Comparison of ENCODE assay signal across 12 cellular contexts in genomic region chr22:28981818-28982499, GRCh38.
DNase-seq lines count a peak whose midpoint lies in the region; ATAC-seq and TF ChIP-seq lines count a peak whose summit lies in the region.
"Had no signal": no experiment of that assay in that cellular context is flagged by ENCODE, and none has a peak within 500 bp of the region (broad histone marks: within the 10 kb centered on the region; RNA-seq: fewer than 3 reads in every experiment).

No MANE protein-coding gene starts in this region.

- TF ChIP-seq POLR2A in vagina (IDR thresholded peaks at IDR 0.05) = no peak

- no TSS peak for BruUV-seq in Caco-2 (replicated peaks; lab: Mats Ljungman, UMichigan)

- H2AFZ ChIP-seq in neural progenitor cell (replicated peaks) = no peak overlapping the region
- H2AFZ ChIP-seq: GM23248 had no signal

- H3K9me3 ChIP-seq in Caco-2 (no peaks in the 10 kb centered on the region), neural progenitor cell (ENCODE audit: low read depth) (no peaks in the 10 kb centered on the region), vagina (no peaks in the 10 kb centered on the region)
- H3K9me3 ChIP-seq: SJSA1 had no signal

- H3K36me3 ChIP-seq in Caco-2 (ENCODE audit: control insufficient read depth, insufficient read depth, low read length) (peaks cover under 1% of the 10 kb centered on the region; the same call in 1 of the 2 replicates), neural progenitor cell (no peaks in the 10 kb centered on the region), vagina (no peaks in the 10 kb centered on the region)
- H3K36me3 ChIP-seq: SJSA1 had no signal

- ATAC-seq in GM21447 (IDR thresholded peaks at IDR 0.05; ENCODE audit: unreplicated experiment) = no peak

- H3K4me1 ChIP-seq in Caco-2 (peaks cover 99% of the 10 kb centered on the region), neural progenitor cell (peaks cover 47% of the 10 kb centered on the region), vagina (peaks cover 50% of the 10 kb centered on the region)

- no peaks in the 10 kb centered on the region for H3K27me3 Mint-ChIP-seq in Caco-2 (ENCODE audit: insufficient read depth, unreplicated experiment)
- peaks cover 4% of the 10 kb centered on the region for H3K27me3 Mint-ChIP-seq in brain
- peaks cover 5% of the 10 kb centered on the region for H3K27me3 Mint-ChIP-seq in neural progenitor cell (ENCODE audit: insufficient read depth, low read depth)

- H3K4me3 ChIP-seq in Caco-2 (ENCODE audit: low read depth, low read length) (no peak overlapping the region), neural progenitor cell (no peak overlapping the region), vagina (no peak overlapping the region)
- H3K4me3 ChIP-seq: GM23248, SJSA1 had no signal

- H3K9ac ChIP-seq in neural progenitor cell = no peak overlapping the region
- H3K9ac ChIP-seq: GM23248 had no signal

- H3K27ac Mint-ChIP-seq in Caco-2 (ENCODE audit: unreplicated experiment) (peak overlapping the region; percentile 49), brain (peak overlapping the region in 3 of 5 experiments; percentile 47 to 88 (median 69)), neural progenitor cell (peak overlapping the region; percentile 58)
- H3K27ac Mint-ChIP-seq: CD4-positive, CD25-positive, alpha-beta regulatory T cell had no signal

- TF ChIP-seq CTCF in Caco-2 (IDR thresholded peaks at IDR 0.05; ENCODE audit: insufficient read depth in 1 of 2, low read depth in 1 of 2, low read length in 1 of 2, severe bottlenecking in 1 of 2, unreplicated experiment in 1 of 2) (no peak), brain (conservative IDR thresholded peaks at IDR 0.05) (no peak), neural progenitor cell (IDR thresholded peaks at IDR 0.05) (no peak), vagina (IDR thresholded peaks at IDR 0.05) (no peak)

- CTCF ChIA-PET in Caco-2 (lab: Charles Lee) = interaction anchor here (1.8 kb wide), 1 partner anchor 96 kb away, joined by 4 read pairs; no protein-coding TSS in a partner anchor

- H3K4me3 Mint-ChIP-seq in Caco-2 (ENCODE audit: unreplicated experiment) (peak overlapping the region; percentile 59), brain (no peak overlapping the region), neural progenitor cell (peak overlapping the region; percentile 8)
- H3K4me3 Mint-ChIP-seq: CD4-positive, CD25-positive, alpha-beta regulatory T cell had no signal

- H3K4me2 ChIP-seq in neural progenitor cell = no peak overlapping the region

- peaks cover 39% of the 10 kb centered on the region for H4K20me1 ChIP-seq in neural progenitor cell (ENCODE audit: low read depth)

- H3K79me2 ChIP-seq in neural progenitor cell (ENCODE audit: low read depth) = peaks cover 70% of the 10 kb centered on the region

- intact Hi-C loops in Caco-2 (cut with micrococcal nuclease; ENCODE audit: unreplicated experiment) = no loop called here
- intact Hi-C loops in vagina (cut with DNase I) = no loop called here

- peaks cover 15% of the 10 kb centered on the region for H3K9me3 Mint-ChIP-seq in Caco-2 (ENCODE audit: unreplicated experiment)
- H3K9me3 Mint-ChIP-seq in brain = peaks cover 0 to 12% (median 5%) of the 10 kb centered on the region in 5 experiments
- peaks cover 20% of the 10 kb centered on the region for H3K9me3 Mint-ChIP-seq in neural progenitor cell

- peaks cover 38% of the 10 kb centered on the region for H3K36me3 Mint-ChIP-seq in Caco-2 (ENCODE audit: insufficient read depth, unreplicated experiment)
- H3K36me3 Mint-ChIP-seq in brain = peaks cover 22% of the 10 kb centered on the region
- peaks cover 37% of the 10 kb centered on the region for H3K36me3 Mint-ChIP-seq in neural progenitor cell

- H3K27me3 ChIP-seq in Caco-2 (replicated peaks; ENCODE audit: control insufficient read depth, insufficient read depth, low read length) (no peaks in the 10 kb centered on the region), neural progenitor cell (no peaks in the 10 kb centered on the region), vagina (no peaks in the 10 kb centered on the region)
- H3K27me3 ChIP-seq: SJSA1 had no signal

- DNase-seq in Caco-2 (peak; percentile 41 to 69), left kidney (ENCODE audit: low read depth, low spot score) (peak; percentile 58), neural progenitor cell (ENCODE audit: low spot score) (no peak), NCI-H526 treated with DMSO at 0.1 percent for 48 hours (lab: John Stamatoyannopoulos, UW) (no peak), vagina (ENCODE audit: extremely low spot score in 2 of 2) (no peak)
- DNase-seq: CD4-positive, CD25-positive, alpha-beta regulatory T cell; DMS79 treated with DMSO at 0.1 percent for 48 hours; GM23248; NCI-H187 had no signal

- H3K4me1 Mint-ChIP-seq in Caco-2 (ENCODE audit: low read depth, unreplicated experiment) (peaks cover 90% of the 10 kb centered on the region), brain (peaks cover 70% of the 10 kb centered on the region), neural progenitor cell (peaks cover 77% of the 10 kb centered on the region)

- peaks cover 8% of the 10 kb centered on the region for H3F3A ChIP-seq in neural progenitor cell (ENCODE audit: low read depth)

- H3K27ac ChIP-seq in neural progenitor cell (no peak overlapping the region), vagina (no peak overlapping the region)
- H3K27ac ChIP-seq: GM23248, SJSA1 had no signal

- POLR2A ChIA-PET in Caco-2 (lab: Charles Lee) = interaction anchor here (0.7 to 1.0 kb wide), 3 partner anchors 51 to 91 kb away, joined by 3 to 9 read pairs (median 4); partner anchors contain the start of gene KREMEN1

Comparison
In these comparisons a context has a peak if more than half of its experiments do, and no peak if none do; other contexts are left out.
1. DNase-seq: peak in Caco-2 (2 of 2) and left kidney (single experiment); none in neural progenitor cell (single experiment), NCI-H526 treated with DMSO at 0.1 percent for 48 hours (single experiment) and vagina (0 of 2).
2. H3K4me3 Mint-ChIP-seq: peak in Caco-2 (single experiment) and neural progenitor cell (single experiment); none in brain (0 of 5).
3. Peak in every context shown above with its lines, with median percentiles within 50 percentile points of each other: H3K27ac Mint-ChIP-seq.